Comparison of ENCODE assay signal across 23 cellular contexts in the genomic region with DNA sequence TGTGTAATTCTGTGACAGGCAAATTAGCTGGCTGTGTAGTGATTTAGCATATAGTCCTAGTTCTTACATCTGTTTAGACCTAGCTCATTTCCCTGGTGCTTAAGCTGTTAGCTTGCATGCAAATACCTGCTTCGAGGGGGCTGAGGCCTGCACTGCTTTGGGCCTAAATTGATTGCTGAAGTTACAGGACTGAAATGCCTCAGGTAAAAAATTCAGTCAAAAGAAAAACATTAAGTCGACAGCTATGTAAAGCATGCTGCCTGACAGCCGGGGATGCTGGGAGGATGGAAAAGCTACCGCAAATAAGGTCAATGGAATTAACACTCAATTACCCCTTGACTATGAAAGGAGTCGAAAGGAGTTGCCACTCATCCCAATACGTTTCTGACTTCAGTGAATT.
A peak's percentile ranks its signal among the peaks of the same experiment; 100 is the strongest.
DNase-seq lines count a peak whose midpoint lies in the region; ATAC-seq and TF ChIP-seq lines count a peak whose summit lies in the region.
"Had no signal": no experiment of that assay in that cellular context is flagged by ENCODE, and none has a peak within 500 bp of the region (broad histone marks: within the 10 kb centered on the region; RNA-seq: fewer than 3 reads in every experiment).

No MANE protein-coding gene starts in this region.

- H3K27ac ChIP-seq in mesenchymal stem cell (ENCODE audit: low read length, poor library complexity, severe bottlenecking), result peak overlapping the region; percentile 21
- H3K27ac ChIP-seq: body of pancreas, dorsolateral prefrontal cortex, HL-60, upper lobe of right lung had no signal

- no peak overlapping the region for H3K4me3 ChIP-seq in mesenchymal stem cell (ENCODE audit: insufficient read depth in 1 of 2, low read depth in 1 of 2, low read length in 2 of 2)
- H3K4me3 ChIP-seq: body of pancreas, dorsolateral prefrontal cortex, lung, upper lobe of right lung had no signal

- H3K4me2 ChIP-seq in mesenchymal stem cell (ENCODE audit: low read length, poor library complexity, severe bottlenecking), result no peak overlapping the region

- H3K27me3 ChIP-seq in mesenchymal stem cell (ENCODE audit: control insufficient read depth in 1 of 2, insufficient read depth in 1 of 2, low read length in 2 of 2), result no peaks in the 10 kb centered on the region
- H3K27me3 ChIP-seq: body of pancreas, dorsolateral prefrontal cortex, upper lobe of right lung had no signal

- TF ChIP-seq CTCF in GM20000 (IDR thresholded peaks at IDR 0.05; ENCODE audit: extremely low read depth, missing control alignments), result no peak

- WGBS in mesenchymal stem cell, result 55% methylated on average over 5 of the region's 6 CpGs

- peak; percentile 78 for DNase-seq in NCI-H1048 (lab: John Stamatoyannopoulos, UW)
- peak; percentile 48 for DNase-seq in astrocyte of the hippocampus (ENCODE audit: low read depth, low spot score)
- no peak for DNase-seq in mesenchymal stem cell
- peak; percentile 43 for DNase-seq in retina
- DNase-seq in cortex of kidney (lab: John Stamatoyannopoulos, UW), result no peak
- no peak for DNase-seq in GM20000 (ENCODE audit: low spot score)
- DNase-seq in NCI-H69 (lab: John Stamatoyannopoulos, UW), result no peak
- DNase-seq: activated CD8-positive, alpha-beta T cell treated with anti-CD3 and anti-CD28 coated beads for 36 hours; activated naive CD4-positive, alpha-beta T cell treated with anti-CD3 and anti-CD28 coated beads for 36 hours; body of pancreas; CD8-positive, alpha-beta memory T cell; dorsolateral prefrontal cortex; NCI-H1436 treated with DMSO at 0.1 percent for 48 hours; NCI-H2081 treated with DMSO at 0.1 percent for 48 hours; NCI-H226; NCI-H82; stimulated activated CD4-positive, alpha-beta T cell treated with anti-CD3 and anti-CD28 coated beads, Interleukin-4, amount 100 ng/mL, for 4 hours; T-helper 2 cell; upper lobe of right lung had no signal

- H3K4ac ChIP-seq in mesenchymal stem cell (ENCODE audit: low read depth in 1 of 2, low read length in 2 of 2), result peak overlapping the region in 1 of 2 experiments; percentile 61

- peak overlapping the region; percentile 42 for H4K8ac ChIP-seq in mesenchymal stem cell (ENCODE audit: low read length)

- no peak for ATAC-seq in GM19328 (IDR thresholded peaks at IDR 0.05; ENCODE audit: unreplicated experiment)
- ATAC-seq: activated CD8-positive, alpha-beta T cell treated with anti-CD3 and anti-CD28 coated beads for 36 hours; body of pancreas; Right ventricle myocardium inferior; upper lobe of right lung had no signal

- H2BK120ac ChIP-seq in mesenchymal stem cell (ENCODE audit: low read depth, low read length), result no peak overlapping the region

- no peak overlapping the region for H2BK15ac ChIP-seq in mesenchymal stem cell (ENCODE audit: low read depth, poor library complexity, severe bottlenecking)

- peaks cover 3% of the 10 kb centered on the region for H3K9me3 ChIP-seq in mesenchymal stem cell (ENCODE audit: control insufficient read depth, low read length)
- H3K9me3 ChIP-seq: body of pancreas, upper lobe of right lung had no signal

- no peak overlapping the region for H3K14ac ChIP-seq in mesenchymal stem cell (ENCODE audit: low read length in 2 of 2)

- peak overlapping the region; percentile 8 to 76 for H3K18ac ChIP-seq in mesenchymal stem cell (ENCODE audit: low read depth in 1 of 2, low read length in 2 of 2)

- H2AK5ac ChIP-seq in mesenchymal stem cell (ENCODE audit: low read length, severe bottlenecking), result no peak overlapping the region

- H2AFZ ChIP-seq in mesenchymal stem cell (ENCODE audit: low read depth, low read length), result no peak overlapping the region

- H2BK12ac ChIP-seq in mesenchymal stem cell (ENCODE audit: low read length in 2 of 2), result peak overlapping the region; percentile 2 to 95

- H3K9ac ChIP-seq in mesenchymal stem cell (ENCODE audit: low read length), result no peak overlapping the region

- H3K4me1 ChIP-seq in mesenchymal stem cell (ENCODE audit: control insufficient read depth, insufficient read depth, low read depth, low read length), result peaks cover 4% of the 10 kb centered on the region
- H3K4me1 ChIP-seq: body of pancreas had no signal

- no peak overlapping the region for H2BK5ac ChIP-seq in mesenchymal stem cell (ENCODE audit: low read depth, low read length, poor library complexity, severe bottlenecking)

- no peaks in the 10 kb centered on the region for H3K36me3 ChIP-seq in mesenchymal stem cell (ENCODE audit: control insufficient read depth in 1 of 2, insufficient read depth in 2 of 2, low read depth in 1 of 2, low read length in 2 of 2)
- H3K36me3 ChIP-seq: upper lobe of right lung had no signal

- no peak overlapping the region for H3K23ac ChIP-seq in mesenchymal stem cell (ENCODE audit: low read length in 2 of 2)

- H4K91ac ChIP-seq in mesenchymal stem cell (ENCODE audit: low read length), result no peak overlapping the region

- no peaks in the 10 kb centered on the region for H3K79me1 ChIP-seq in mesenchymal stem cell (replicated peaks; ENCODE audit: low read length, poor library complexity, severe bottlenecking)

Comparison
In these comparisons a context has a peak if more than half of its experiments do, and no peak if none do; other contexts are left out.
1. DNase-seq: peak in NCI-H1048 (single experiment), astrocyte of the hippocampus (single experiment) and retina (single experiment); none in mesenchymal stem cell (single experiment), cortex of kidney (single experiment), GM20000 (single experiment) and NCI-H69 (single experiment).